8 cellular contexts compared by ENCODE assay signal in genomic region chr7:97006146-97006950, GRCh38. TPM values are rescaled to one million over a fixed set of nuclear protein-coding genes. Genes with fewer than 3 reads are reported as not detected.
A peak's percentile ranks its signal among the peaks of the same experiment; 100 is the strongest.
DNase-seq lines count a peak whose midpoint lies in the region; ATAC-seq and TF ChIP-seq lines count a peak whose summit lies in the region.

No MANE protein-coding gene starts in this region.

- POLR2A ChIA-PET in WTC11 (lab: Charles Lee), result interaction anchor here (0.5 to 3.1 kb wide), 7 partner anchors 10 to 852 kb away, joined by 3 to 19 read pairs (median 4); no protein-coding TSS in a partner anchor

- H3K27ac Mint-ChIP-seq in WTC11, result no peak overlapping the region
- peak overlapping the region; percentile 80 for H3K27ac Mint-ChIP-seq in osteocyte (ENCODE audit: unreplicated experiment)

- H4K20me1 ChIP-seq in KMS-11 (ENCODE audit: insufficient read depth), result no peaks in the 10 kb centered on the region

- no peaks in the 10 kb centered on the region for H3K36me3 ChIP-seq in KMS-11 (ENCODE audit: insufficient read depth)

- no peaks in the 10 kb centered on the region for H3K79me2 ChIP-seq in KMS-11 (ENCODE audit: insufficient read depth, low read depth)

- H3K9me3 Mint-ChIP-seq in WTC11 (no peaks in the 10 kb centered on the region), osteocyte (ENCODE audit: unreplicated experiment) (no peaks in the 10 kb centered on the region)

- H3K27ac ChIP-seq in KMS-11, result peak overlapping the region; percentile 71

- H3K9ac ChIP-seq in KMS-11, result peak overlapping the region; percentile 63; the same call in 1 of the 2 replicates

- H3K4me2 ChIP-seq in KMS-11, result peak overlapping the region; percentile 43

- peaks cover 3% of the 10 kb centered on the region; the same call in 1 of the 2 replicates for H3K36me3 Mint-ChIP-seq in WTC11
- H3K36me3 Mint-ChIP-seq in osteocyte (ENCODE audit: unreplicated experiment), result no peaks in the 10 kb centered on the region

- CTCF ChIA-PET in WTC11 (lab: Charles Lee), result interaction anchor here (0.6 to 3.2 kb wide), 8 partner anchors 10 to 149 kb away, joined by 3 to 31 read pairs (median 10); no protein-coding TSS in a partner anchor

- no peak overlapping the region for H3K4me3 ChIP-seq in KMS-11 (IDR thresholded peaks at IDR 0.05; ENCODE audit: insufficient read depth, low read depth, low read length)
- no peak overlapping the region for H3K4me3 ChIP-seq in fibroblast of mammary gland (ENCODE audit: control insufficient read depth, low read depth, low read length)

- DNase-seq in AG20443 (ENCODE audit: low spot score) (peak; percentile 65), WTC11 (ENCODE audit: low spot score) (peak; percentile 76), fibroblast of mammary gland (ENCODE audit: low read depth) (peak; percentile 15), osteocyte (ENCODE audit: extremely low spot score, unreplicated experiment) (no peak), inferior parietal cortex (ENCODE audit: extremely low spot score) (no peak)

- no peaks in the 10 kb centered on the region for H3K27me3 ChIP-seq in KMS-11 (ENCODE audit: insufficient read depth, low read depth)

- H3K27me3 Mint-ChIP-seq in WTC11 (ENCODE audit: low read depth) (peaks cover 97% of the 10 kb centered on the region), osteocyte (ENCODE audit: unreplicated experiment) (peaks cover 79% of the 10 kb centered on the region)

- TF ChIP-seq CTCF in KMS-11 (conservative IDR thresholded peaks at IDR 0.05; ENCODE audit: low read depth, low read length), result no peak
- TF ChIP-seq CTCF in WTC11 (IDR thresholded peaks at IDR 0.05), result no peak
- TF ChIP-seq CTCF in fibroblast of mammary gland (conservative IDR thresholded peaks at IDR 0.05; ENCODE audit: control insufficient read depth, insufficient read depth, low read depth, low read length), result no peak
- TF ChIP-seq CTCF in osteocyte (IDR thresholded peaks at IDR 0.05), result no peak

- peak overlapping the region; percentile 81 for H2AFZ ChIP-seq in KMS-11 (ENCODE audit: low read depth)

- H3K4me1 ChIP-seq in KMS-11 (ENCODE audit: low read depth, poor library complexity, severe bottlenecking), result peaks cover 5% of the 10 kb centered on the region

- peak overlapping the region; percentile 73 for H3K4me3 Mint-ChIP-seq in WTC11
- peak overlapping the region; percentile 76 for H3K4me3 Mint-ChIP-seq in osteocyte (ENCODE audit: unreplicated experiment)

- peaks cover 41% of the 10 kb centered on the region for H3K4me1 Mint-ChIP-seq in WTC11
- peaks cover 25% of the 10 kb centered on the region for H3K4me1 Mint-ChIP-seq in osteocyte (ENCODE audit: unreplicated experiment)

- ATAC-seq in GM19452 (IDR thresholded peaks at IDR 0.05; ENCODE audit: unreplicated experiment) (peak; percentile 64), WTC11 (peak; percentile 41), GM18519 (IDR thresholded peaks at IDR 0.05; ENCODE audit: low FRiP score, unreplicated experiment) (no peak)

TF ChIP-seq in WTC11, 78 proteins besides CTCF, POLR2A, EP300 and RAD21:
- TF ChIP-seq TEAD4 (CRISPR knock-in tag; IDR thresholded peaks at IDR 0.05) (no peak), MAX (CRISPR knock-in tag; IDR thresholded peaks at IDR 0.05) (peak; percentile 27; the same call in 1 of the 2 replicates), GABPB1 (CRISPR knock-in tag; IDR thresholded peaks at IDR 0.05) (0 out of 2 replicates have a peak, but pooled peaks have one; percentile 46)
TF ChIP-seq in WTC11: peak in this region for 2.

RNA-seq across cellular contexts. Expression of gene DLX6, which starts 1.0 kb away (rescaled TPM):
- total RNA-seq in WTC11 (2021), result 0.09 TPM in 1 of 3 replicates, not detected in the others
- 0.94 and 1.5 TPM in 2 replicates for total RNA-seq in osteocyte

RNA-seq across cellular contexts. Expression of gene DLX5, which starts 18.3 kb away (rescaled TPM):
- total RNA-seq in WTC11 (2021) (not detected in 3 replicates), osteocyte (4.2 and 6.0 TPM in 2 replicates)

Comparison
In these comparisons a context has a peak if more than half of its experiments do, and no peak if none do; other contexts are left out.
1. DNase-seq: peak in AG20443 (single experiment), WTC11 (single experiment) and fibroblast of mammary gland (single experiment); none in osteocyte (single experiment) and inferior parietal cortex (single experiment).